Comparison of ENCODE assay signal across 1 cellular context in the genomic region with DNA sequence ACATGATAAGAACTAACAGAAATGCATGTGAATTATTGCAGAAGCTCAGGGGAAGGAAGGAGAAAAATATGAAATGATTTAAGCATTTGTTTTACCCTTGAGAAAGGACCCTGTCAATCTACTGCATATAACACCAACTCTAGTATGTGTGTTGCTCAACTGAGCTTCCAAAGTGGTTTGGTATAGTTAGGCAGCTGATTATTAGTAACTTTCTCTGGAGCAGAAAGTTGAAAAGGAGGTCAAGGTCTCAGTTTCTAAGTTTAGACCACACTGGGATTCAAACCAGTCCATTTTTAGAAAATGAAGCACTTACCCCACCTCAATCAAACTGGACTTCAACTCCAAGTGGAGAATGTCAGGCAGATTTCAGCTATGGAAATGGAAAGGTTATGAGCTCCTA.
TF ChIP-seq lines count a peak whose summit lies in the region.

No MANE protein-coding gene starts in this region.

TF ChIP-seq in IMR-90, 13 proteins besides CTCF, POLR2A, EP300 and RAD21:
- TF ChIP-seq MXI1 (IDR thresholded peaks at IDR 0.05; ENCODE audit: borderline replicate concordance, low read depth, low read length), result no peak
- no peak for TF ChIP-seq FOS (IDR thresholded peaks at IDR 0.05; ENCODE audit: low read depth, low read length)
- TF ChIP-seq CHD1 (IDR thresholded peaks at IDR 0.05; ENCODE audit: low read depth, low read length), result no peak
- TF ChIP-seq CEBPB (IDR thresholded peaks at IDR 0.05; ENCODE audit: low read depth, low read length), result peak; percentile 48; the same call in 1 of the 2 replicates
TF ChIP-seq in IMR-90: peak in this region for 1.
